In genomic region chr7:29807179-29807841, GRCh38 we compare ENCODE assay signal across 8 cellular contexts. TPM values are rescaled to one million over a fixed set of nuclear protein-coding genes. Genes with fewer than 3 reads are reported as not detected.
A peak's percentile ranks its signal among the peaks of the same experiment; 100 is the strongest.
DNase-seq lines count a peak whose midpoint lies in the region; ATAC-seq and TF ChIP-seq lines count a peak whose summit lies in the region.

No MANE protein-coding gene starts in this region.

- no peak for TF ChIP-seq EP300 in sigmoid colon (IDR thresholded peaks at IDR 0.05)

- ATAC-seq in GM23338 (peak; percentile 79), GM19023 (IDR thresholded peaks at IDR 0.05; ENCODE audit: unreplicated experiment) (no peak)

- H3K4me2 ChIP-seq in GM23338: peak overlapping the region; percentile 88

- H3K4me3 Mint-ChIP-seq in GM23338: peak overlapping the region; percentile 80

- intact Hi-C loops in adrenal gland (cut with DNase I) (no loop called here), sigmoid colon (cut with DNase I) (no loop called here)

- H3K27ac ChIP-seq in GM23338 (ENCODE audit: low read depth) (no peak overlapping the region), adrenal gland (peak overlapping the region in 3 of 5 donors; percentile 71 to 84 (median 82)), sigmoid colon (peak overlapping the region in 1 of 4 donors; percentile 69)

- H3K9me2 ChIP-seq in GM23338 (ENCODE audit: insufficient read depth): no peaks in the 10 kb centered on the region

- H3K4me1 ChIP-seq in GM23338 (ENCODE audit: insufficient read depth) (no peaks in the 10 kb centered on the region; the same call in 1 of the 2 replicates), adrenal gland (replicated peaks in 1 of 2) (peaks cover 5 to 15% of the 10 kb centered on the region in 2 donors), sigmoid colon (peaks cover 0 to 30% (median 18%) of the 10 kb centered on the region in 4 donors)

- TF ChIP-seq CTCF in GM23338 (conservative IDR thresholded peaks at IDR 0.05; ENCODE audit: low read depth in 2 of 2): no peak; a peak in 2 of 4 replicates
- TF ChIP-seq CTCF in adrenal gland (IDR thresholded peaks at IDR 0.05): peak; percentile 14 to 53 (median 34)
- TF ChIP-seq CTCF in sigmoid colon (IDR thresholded peaks at IDR 0.05): peak in 1 of 4 experiments; percentile 15

- DNase-seq in GM23338 (ENCODE audit: low spot score): peak; percentile 75
- DNase-seq in adrenal gland: peak; percentile 56 to 74 (median 69)
- peak; percentile 84 for DNase-seq in islet precursor cell
- DNase-seq in sigmoid colon: no peak
- DNase-seq in NCI-H146 (lab: John Stamatoyannopoulos, UW): no peak
- DNase-seq in NK-92 (lab: John Stamatoyannopoulos, UW; ENCODE audit: unreplicated experiment): no peak
- no peak for DNase-seq in glomerular visceral epithelial cell (ENCODE audit: extremely low spot score)

- no peaks in the 10 kb centered on the region; the same call in 1 of the 2 replicates for H4K20me1 ChIP-seq in GM23338 (replicated peaks; ENCODE audit: insufficient read depth)

- H3K4me1 Mint-ChIP-seq in GM23338: peaks cover 9% of the 10 kb centered on the region

- H3K9me3 ChIP-seq in adrenal gland (replicated peaks in 1 of 3) (no peaks in the 10 kb centered on the region), sigmoid colon (no peaks in the 10 kb centered on the region)

- H2AFZ ChIP-seq in GM23338: peak overlapping the region; percentile 84

- H3K27me3 ChIP-seq in GM23338 (ENCODE audit: insufficient read depth) (peaks cover 38% of the 10 kb centered on the region), adrenal gland (no peaks in the 10 kb centered on the region), sigmoid colon (peaks cover 0 to 31% (median 13%) of the 10 kb centered on the region in 3 donors)

- H3K36me3 ChIP-seq in GM23338 (ENCODE audit: insufficient read depth) (no peaks in the 10 kb centered on the region), adrenal gland (replicated peaks in 1 of 2) (no peaks in the 10 kb centered on the region), sigmoid colon (no peaks in the 10 kb centered on the region)

- no peaks in the 10 kb centered on the region for H3K36me3 Mint-ChIP-seq in GM23338 (ENCODE audit: low read depth)

- no peaks in the 10 kb centered on the region for H3K79me2 ChIP-seq in GM23338 (replicated peaks; ENCODE audit: insufficient read depth)

- peaks cover 23% of the 10 kb centered on the region for H3K27me3 Mint-ChIP-seq in GM23338 (ENCODE audit: insufficient read depth, low read depth, poor library complexity)

- H3K4me3 ChIP-seq in GM23338 (peak overlapping the region; percentile 79), adrenal gland (peak overlapping the region in 2 of 4 donors; percentile 56 to 79), sigmoid colon (peak overlapping the region; percentile 34 to 73 (median 62))

- H3K9me3 Mint-ChIP-seq in GM23338: no peaks in the 10 kb centered on the region

- 2 to 17% (median 8%) methylated on average over 8 to 28 of the region's 28 CpGs for WGBS in adrenal gland, 4 donors
- WGBS in sigmoid colon, 2 donors: 5 to 10% methylated on average over 28 of the region's 28 CpGs

- H3K27ac Mint-ChIP-seq in GM23338: no peak overlapping the region

- peaks cover 13% of the 10 kb centered on the region; the same call in 1 of the 2 replicates for H3F3A ChIP-seq in GM23338 (replicated peaks; ENCODE audit: low read depth)

- peak in 1 of 2 donors; percentile 21 for TF ChIP-seq POLR2A in adrenal gland (IDR thresholded peaks at IDR 0.05)
- no peak for TF ChIP-seq POLR2A in sigmoid colon (IDR thresholded peaks at IDR 0.05)

TF ChIP-seq in GM23338, 12 proteins besides CTCF, POLR2A, EP300 and RAD21 (continues in another document):
- TF ChIP-seq ZNF114 (CRISPR knock-in tag; IDR thresholded peaks at IDR 0.05): no peak
- TF ChIP-seq STAT1 (IDR thresholded peaks at IDR 0.05; ENCODE audit: unreplicated experiment): no peak
- no peak for TF ChIP-seq EZH2phosphoT487 (IDR thresholded peaks at IDR 0.05; ENCODE audit: unreplicated experiment)
- TF ChIP-seq JUNB (IDR thresholded peaks at IDR 0.05; ENCODE audit: unreplicated experiment): no peak
- TF ChIP-seq POLR2AphosphoS5 (IDR thresholded peaks at IDR 0.05; ENCODE audit: low read depth): no peak
- TF ChIP-seq EZH2 (IDR thresholded peaks at IDR 0.05; ENCODE audit: low read depth, unreplicated experiment): no peak
- no peak for TF ChIP-seq ZNF462 (CRISPR knock-in tag; IDR thresholded peaks at IDR 0.05)

RNA-seq across cellular contexts. Expression of gene WIPF3, which starts 1.0 kb away (rescaled TPM):
- 5.7 and 5.9 TPM in 2 replicates for total RNA-seq in GM23338 (2014; rRNA removed; shearing (Covaris generic))
- polyA plus RNA-seq in GM23338 (2016; fragmentation: Nextera tagmentation; extraction: Ambion mirVana) (10.0 and 11.4 TPM in 2 replicates), adrenal gland (10 to 100 TPM in 2 of 3 donors, 1 to 10 TPM in 1; 4.5 to 16.0 (median 13.6) TPM), sigmoid colon (under 1 TPM; 0.46 to 0.71 (median 0.60) TPM)
- total RNA-seq in adrenal gland (1 to 10 TPM; 1.3 to 7.7 (median 5.2) TPM), sigmoid colon (1 to 10 TPM in 1 of 4 donors, under 1 TPM in 3; 0.66 to 4.7 (median 0.76) TPM)

Comparison
In these comparisons a context has a peak if more than half of its experiments do, and no peak if none do; other contexts are left out.
1. DNase-seq: peak in GM23338 (single experiment), adrenal gland (7 of 7) and islet precursor cell (single experiment); none in sigmoid colon (single experiment), NCI-H146 (single experiment), NK-92 (single experiment) and glomerular visceral epithelial cell (single experiment).
2. CTCF ChIP-seq: peak in adrenal gland (6 of 6); none in GM23338 (0 of 2).